1 cellular context compared by ENCODE assay signal in the genomic region with DNA sequence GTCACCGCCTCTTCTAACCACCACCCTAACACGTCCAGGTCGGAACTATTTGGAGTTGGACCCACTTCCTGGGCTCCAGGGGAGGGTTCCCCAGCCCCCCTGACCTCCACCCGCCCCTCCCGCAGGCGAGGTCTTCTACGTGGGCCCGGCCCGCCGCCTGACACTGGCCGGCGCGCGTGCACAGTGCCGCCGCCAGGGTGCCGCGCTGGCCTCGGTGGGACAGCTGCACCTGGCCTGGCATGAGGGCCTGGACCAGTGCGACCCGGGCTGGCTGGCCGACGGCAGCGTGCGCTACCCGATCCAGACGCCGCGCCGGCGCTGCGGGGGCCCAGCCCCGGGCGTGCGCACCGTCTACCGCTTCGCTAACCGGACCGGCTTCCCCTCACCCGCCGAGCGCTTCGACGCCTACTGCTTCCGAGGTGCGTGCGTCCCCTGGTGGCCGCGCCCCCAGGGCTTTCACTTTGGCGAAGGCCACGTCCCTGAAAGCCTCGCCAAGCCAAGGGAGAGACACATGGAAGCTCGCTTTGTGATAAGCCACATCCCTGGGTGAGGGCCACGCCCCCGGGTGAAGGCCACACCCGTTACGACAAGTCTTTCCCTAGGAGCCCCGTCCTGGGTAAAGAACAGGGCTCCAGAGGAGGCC.
TF ChIP-seq lines count a peak whose summit lies in the region.

No MANE protein-coding gene starts in this region.

TF ChIP-seq in IMR-90, 13 proteins besides CTCF, POLR2A, EP300 and RAD21:
- TF ChIP-seq SMC3 (IDR thresholded peaks at IDR 0.05; ENCODE audit: low read depth, low read length) (peak; percentile 36), MAZ (IDR thresholded peaks at IDR 0.05; ENCODE audit: borderline replicate concordance, low read depth, low read length) (no peak), CHD1 (IDR thresholded peaks at IDR 0.05; ENCODE audit: low read depth, low read length) (no peak), NFE2L2 (IDR thresholded peaks at IDR 0.05; ENCODE audit: low read depth, low read length) (no peak), RCOR1 (IDR thresholded peaks at IDR 0.05; ENCODE audit: insufficient replicate concordance, low read length) (no peak)
- TF ChIP-seq, protein P1, sequence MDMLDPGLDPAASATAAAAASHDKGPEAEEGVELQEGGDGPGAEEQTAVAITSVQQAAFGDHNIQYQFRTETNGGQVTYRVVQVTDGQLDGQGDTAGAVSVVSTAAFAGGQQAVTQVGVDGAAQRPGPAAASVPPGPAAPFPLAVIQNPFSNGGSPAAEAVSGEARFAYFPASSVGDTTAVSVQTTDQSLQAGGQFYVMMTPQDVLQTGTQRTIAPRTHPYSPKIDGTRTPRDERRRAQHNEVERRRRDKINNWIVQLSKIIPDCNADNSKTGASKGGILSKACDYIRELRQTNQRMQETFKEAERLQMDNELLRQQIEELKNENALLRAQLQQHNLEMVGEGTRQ (IDR thresholded peaks at IDR 0.05; ENCODE audit: low read depth, low read length): no peak
- TF ChIP-seq, protein P2, sequence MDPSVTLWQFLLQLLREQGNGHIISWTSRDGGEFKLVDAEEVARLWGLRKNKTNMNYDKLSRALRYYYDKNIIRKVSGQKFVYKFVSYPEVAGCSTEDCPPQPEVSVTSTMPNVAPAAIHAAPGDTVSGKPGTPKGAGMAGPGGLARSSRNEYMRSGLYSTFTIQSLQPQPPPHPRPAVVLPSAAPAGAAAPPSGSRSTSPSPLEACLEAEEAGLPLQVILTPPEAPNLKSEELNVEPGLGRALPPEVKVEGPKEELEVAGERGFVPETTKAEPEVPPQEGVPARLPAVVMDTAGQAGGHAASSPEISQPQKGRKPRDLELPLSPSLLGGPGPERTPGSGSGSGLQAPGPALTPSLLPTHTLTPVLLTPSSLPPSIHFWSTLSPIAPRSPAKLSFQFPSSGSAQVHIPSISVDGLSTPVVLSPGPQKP (IDR thresholded peaks at IDR 0.05; ENCODE audit: borderline replicate concordance, low read depth, low read length): no peak
